Comparison of ENCODE assay signal across 17 cellular contexts in the genomic region with DNA sequence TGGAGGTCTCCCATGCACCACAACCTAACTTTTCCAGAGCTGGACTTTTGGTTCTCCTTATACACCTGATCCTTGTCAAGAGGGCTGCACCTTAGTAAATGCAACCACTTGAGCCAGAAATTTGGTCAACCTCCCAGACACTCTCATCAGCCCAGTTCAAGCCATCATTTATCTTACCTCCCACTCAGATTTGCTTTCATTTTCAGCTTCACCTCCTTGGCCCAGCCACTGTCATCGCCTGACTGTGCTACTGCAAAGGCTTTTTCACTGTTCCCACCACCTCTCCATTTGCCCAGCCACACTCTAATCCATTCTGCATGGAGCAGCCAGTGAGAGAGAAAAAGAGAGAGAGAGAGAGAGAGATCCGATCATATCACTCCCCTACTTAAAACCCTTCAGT.
DNase-seq lines count a peak whose midpoint lies in the region; ATAC-seq, FAIRE-seq and TF ChIP-seq lines count a peak whose summit lies in the region.
"Had no signal": no experiment of that assay in that cellular context is flagged by ENCODE, and none has a peak within 500 bp of the region (broad histone marks: within the 10 kb centered on the region; RNA-seq: fewer than 3 reads in every experiment).

No MANE protein-coding gene starts in this region.

- no peaks in the 10 kb centered on the region for H3K4me1 ChIP-seq in GM12878 (ENCODE audit: control insufficient read depth, insufficient read depth, low read length)
- H3K4me1 ChIP-seq: A549, BE2C, HAP-1 had no signal

- SMC1A ChIA-PET in GM12878 (lab: Charles Lee; ENCODE audit: uncharacterized antibody, unreplicated experiment), result interaction anchor here (1.0 to 1.3 kb wide), 2 partner anchors 20 to 42 kb away, joined by 4 read pairs; no protein-coding TSS in a partner anchor

- intact Hi-C loops in GM12878 (cut with micrococcal nuclease; ENCODE audit: unreplicated experiment), result no loop called here
- intact Hi-C loops in cardiac septum (cut with DNase I), result no loop called here

- TF ChIP-seq RAD21 in GM12878 (IDR thresholded peaks at IDR 0.05; ENCODE audit: insufficient read depth, low read depth, low read length), result no peak

- 41% methylated on average over 2 of the region's 2 CpGs for WGBS in GM12878 (ENCODE audit: insufficient coverage, insufficient replicate concordance, low lambda C conversion rate, missing lambda C conversion rate)

- TF ChIP-seq CTCF in GM12878 (IDR thresholded peaks at IDR 0.05 in 2 of 3, conservative IDR thresholded peaks at IDR 0.05 in 1 of 3; ENCODE audit: control insufficient read depth in 2 of 3, extremely low read depth in 1 of 3, insufficient read depth in 1 of 3, low read depth in 3 of 3, low read length in 3 of 3), result no peak

- H3K4me3 ChIP-seq in GM12878, result no peak overlapping the region
- H3K4me3 ChIP-seq: A549, HAP-1 had no signal

- no peak for TF ChIP-seq EP300 in GM12878 (IDR thresholded peaks at IDR 0.05; ENCODE audit: borderline replicate concordance in 1 of 2, control insufficient read depth in 1 of 2, low read depth in 2 of 2, low read length in 2 of 2)

- H3K4me2 ChIP-seq in GM12878 (ENCODE audit: control insufficient read depth, insufficient read depth), result no peak overlapping the region
- H3K4me2 ChIP-seq: A549 had no signal

- no peak for FAIRE-seq in GM12878 (lab: Jason Lieb, UNC)
- FAIRE-seq: A549, G401.6, GM18507, H1 had no signal

- H4K20me1 ChIP-seq in GM12878 (ENCODE audit: control insufficient read depth, insufficient read depth), result no peaks in the 10 kb centered on the region

- no peak overlapping the region for H3K9ac ChIP-seq in GM12878 (ENCODE audit: control insufficient read depth, insufficient read depth, low read length)

- CTCF ChIA-PET in GM12878 (lab: Yijun Ruan, JAX), result no interaction called here

- H3K27ac ChIP-seq in GM12878 (ENCODE audit: control insufficient read depth, insufficient read depth), result no peak overlapping the region
- H3K27ac ChIP-seq: A549, C4-2B had no signal

- RAD21 ChIA-PET in GM12878 (lab: Charles Lee; ENCODE audit: unreplicated experiment), result interaction anchor here (1.9 kb wide), 1 partner anchor 15 kb away, joined by 5 read pairs; no protein-coding TSS in a partner anchor

- H2AFZ ChIP-seq in GM12878 (ENCODE audit: control insufficient read depth, low read depth, low read length), result no peak overlapping the region

- TF ChIP-seq POLR2A in GM12878 (IDR thresholded peaks at IDR 0.05; ENCODE audit: low read depth, low read length), result no peak

- DNase-seq in GM12878 (ENCODE audit: low read depth, low spot score), result no peak
- no peak for DNase-seq in activated naive CD4-positive, alpha-beta T cell (lab: John Stamatoyannopoulos, UW)
- DNase-seq in cardiac septum (ENCODE audit: low spot score), result no peak
- DNase-seq: BE2C; CD4-positive, alpha-beta memory T cell; DMS79; KG1 had no signal

- in situ Hi-C loops in GM12878 (cut with MboI), result no loop called here

- H3K27me3 ChIP-seq in GM12878 (replicated peaks in 1 of 2; ENCODE audit: control insufficient read depth in 2 of 2, insufficient read depth in 2 of 2, low read length in 1 of 2), result no peaks in the 10 kb centered on the region
- H3K27me3 ChIP-seq: BE2C had no signal

- H3K79me2 ChIP-seq in GM12878 (ENCODE audit: control insufficient read depth, insufficient read depth, low read length), result no peaks in the 10 kb centered on the region

- POLR2A ChIA-PET in GM12878 (lab: Charles Lee), result interaction anchor here (0.6 kb wide), 1 partner anchor 9 kb away, joined by 3 read pairs; no protein-coding TSS in a partner anchor

- no TSS peak for BruUV-seq in GM12878 (replicated peaks; lab: Mats Ljungman, UMichigan)

- no peaks in the 10 kb centered on the region for H3K36me3 ChIP-seq in GM12878 (ENCODE audit: control insufficient read depth in 2 of 2, insufficient read depth in 2 of 2, low read length in 1 of 2)
- H3K36me3 ChIP-seq: BE2C, HAP-1 had no signal

- ATAC-seq in GM18511 (IDR thresholded peaks at IDR 0.05; ENCODE audit: unreplicated experiment), result peak; percentile 64
- ATAC-seq in GM19025 (IDR thresholded peaks at IDR 0.05; ENCODE audit: low read depth, unreplicated experiment), result peak; percentile 57
- peak; percentile 61 for ATAC-seq in HG02852 (IDR thresholded peaks at IDR 0.05; ENCODE audit: unreplicated experiment)
- peak; percentile 55; the same call in 2 of the 3 replicates for ATAC-seq in GM12878
- no peak for ATAC-seq in GM21360 (IDR thresholded peaks at IDR 0.05; ENCODE audit: unreplicated experiment)
- ATAC-seq: A549 had no signal

- no peaks in the 10 kb centered on the region for H3K9me3 ChIP-seq in GM12878 (replicated peaks; ENCODE audit: control insufficient read depth, insufficient read depth, low read length)
- H3K9me3 ChIP-seq: A549, BE2C, HAP-1 had no signal

TF ChIP-seq in GM12878, 131 proteins besides CTCF, POLR2A, EP300 and RAD21 (continues in another document):
- TF ChIP-seq SUPT20H (IDR thresholded peaks at IDR 0.05; ENCODE audit: borderline replicate concordance, control insufficient read depth, low read depth, low read length) (no peak), TBL1XR1 (IDR thresholded peaks at IDR 0.05; ENCODE audit: low read depth, low read length) (no peak), IKZF2 (IDR thresholded peaks at IDR 0.05) (no peak), CREM (IDR thresholded peaks at IDR 0.05; ENCODE audit: low read depth) (no peak), CHD4 (IDR thresholded peaks at IDR 0.05) (no peak), GATAD2B (conservative IDR thresholded peaks at IDR 0.05; ENCODE audit: low read depth) (no peak), HDGF (IDR thresholded peaks at IDR 0.05) (no peak), LARP7 (IDR thresholded peaks at IDR 0.05) (no peak), RELA (IDR thresholded peaks at IDR 0.05; ENCODE audit: borderline replicate concordance, partially characterized antibody) (no peak), IKZF1 (conservative IDR thresholded peaks at IDR 0.05) (no peak), STAT3 (IDR thresholded peaks at IDR 0.05; ENCODE audit: low read depth, low read length) (no peak)
- TF ChIP-seq, protein P1, sequence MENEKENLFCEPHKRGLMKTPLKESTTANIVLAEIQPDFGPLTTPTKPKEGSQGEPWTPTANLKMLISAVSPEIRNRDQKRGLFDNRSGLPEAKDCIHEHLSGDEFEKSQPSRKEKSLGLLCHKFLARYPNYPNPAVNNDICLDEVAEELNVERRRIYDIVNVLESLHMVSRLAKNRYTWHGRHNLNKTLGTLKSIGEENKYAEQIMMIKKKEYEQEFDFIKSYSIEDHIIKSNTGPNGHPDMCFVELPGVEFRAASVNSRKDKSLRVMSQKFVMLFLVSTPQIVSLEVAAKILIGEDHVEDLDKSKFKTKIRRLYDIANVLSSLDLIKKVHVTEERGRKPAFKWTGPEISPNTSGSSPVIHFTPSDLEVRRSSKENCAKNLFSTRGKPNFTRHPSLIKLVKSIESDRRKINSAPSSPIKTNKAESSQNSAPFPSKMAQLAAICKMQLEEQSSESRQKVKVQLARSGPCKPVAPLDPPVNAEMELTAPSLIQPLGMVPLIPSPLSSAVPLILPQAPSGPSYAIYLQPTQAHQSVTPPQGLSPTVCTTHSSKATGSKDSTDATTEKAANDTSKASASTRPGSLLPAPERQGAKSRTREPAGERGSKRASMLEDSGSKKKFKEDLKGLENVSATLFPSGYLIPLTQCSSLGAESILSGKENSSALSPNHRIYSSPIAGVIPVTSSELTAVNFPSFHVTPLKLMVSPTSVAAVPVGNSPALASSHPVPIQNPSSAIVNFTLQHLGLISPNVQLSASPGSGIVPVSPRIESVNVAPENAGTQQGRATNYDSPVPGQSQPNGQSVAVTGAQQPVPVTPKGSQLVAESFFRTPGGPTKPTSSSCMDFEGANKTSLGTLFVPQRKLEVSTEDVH (IDR thresholded peaks at IDR 0.05; ENCODE audit: low read depth, partially characterized antibody), result no peak
- TF ChIP-seq, protein P2, sequence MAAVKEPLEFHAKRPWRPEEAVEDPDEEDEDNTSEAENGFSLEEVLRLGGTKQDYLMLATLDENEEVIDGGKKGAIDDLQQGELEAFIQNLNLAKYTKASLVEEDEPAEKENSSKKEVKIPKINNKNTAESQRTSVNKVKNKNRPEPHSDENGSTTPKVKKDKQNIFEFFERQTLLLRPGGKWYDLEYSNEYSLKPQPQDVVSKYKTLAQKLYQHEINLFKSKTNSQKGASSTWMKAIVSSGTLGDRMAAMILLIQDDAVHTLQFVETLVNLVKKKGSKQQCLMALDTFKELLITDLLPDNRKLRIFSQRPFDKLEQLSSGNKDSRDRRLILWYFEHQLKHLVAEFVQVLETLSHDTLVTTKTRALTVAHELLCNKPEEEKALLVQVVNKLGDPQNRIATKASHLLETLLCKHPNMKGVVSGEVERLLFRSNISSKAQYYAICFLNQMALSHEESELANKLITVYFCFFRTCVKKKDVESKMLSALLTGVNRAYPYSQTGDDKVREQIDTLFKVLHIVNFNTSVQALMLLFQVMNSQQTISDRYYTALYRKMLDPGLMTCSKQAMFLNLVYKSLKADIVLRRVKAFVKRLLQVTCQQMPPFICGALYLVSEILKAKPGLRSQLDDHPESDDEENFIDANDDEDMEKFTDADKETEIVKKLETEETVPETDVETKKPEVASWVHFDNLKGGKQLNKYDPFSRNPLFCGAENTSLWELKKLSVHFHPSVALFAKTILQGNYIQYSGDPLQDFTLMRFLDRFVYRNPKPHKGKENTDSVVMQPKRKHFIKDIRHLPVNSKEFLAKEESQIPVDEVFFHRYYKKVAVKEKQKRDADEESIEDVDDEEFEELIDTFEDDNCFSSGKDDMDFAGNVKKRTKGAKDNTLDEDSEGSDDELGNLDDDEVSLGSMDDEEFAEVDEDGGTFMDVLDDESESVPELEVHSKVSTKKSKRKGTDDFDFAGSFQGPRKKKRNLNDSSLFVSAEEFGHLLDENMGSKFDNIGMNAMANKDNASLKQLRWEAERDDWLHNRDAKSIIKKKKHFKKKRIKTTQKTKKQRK (IDR thresholded peaks at IDR 0.05; ENCODE audit: low read depth, low read length), result no peak
